8 cellular contexts compared by ENCODE assay signal in genomic region chr15:45637552-45638033, GRCh38. TPM values are rescaled to one million over a fixed set of nuclear protein-coding genes. Genes with fewer than 3 reads are reported as not detected.
A peak's percentile ranks its signal among the peaks of the same experiment; 100 is the strongest.
DNase-seq lines count a peak whose midpoint lies in the region; FAIRE-seq and TF ChIP-seq lines count a peak whose summit lies in the region.

No MANE protein-coding gene starts in this region.

- H3K36me3 ChIP-seq in HAP-1 (replicated peaks) (no peaks in the 10 kb centered on the region), prostate gland (no peaks in the 10 kb centered on the region), BE2C (no peaks in the 10 kb centered on the region)

- H3K4me3 ChIP-seq in HAP-1 = no peak overlapping the region
- peak overlapping the region; percentile 3 to 16 for H3K4me3 ChIP-seq in prostate gland
- no peak overlapping the region for H3K4me3 ChIP-seq in BE2C (ENCODE audit: low read depth, low read length)

- peak overlapping the region; percentile 75 to 80 for H3K27ac ChIP-seq in prostate gland

- intact Hi-C loops in prostate gland (cut with DNase I) = loop anchor here (10.0 kb wide), 1 partner anchor 257 kb away; no protein-coding TSS in a partner anchor

- peak; percentile 95 for FAIRE-seq in GM12892 (lab: Jason Lieb, UNC)

- DNase-seq in GM12892 (ENCODE audit: insufficient read length) (peak; percentile 40), HAP-1 (ENCODE audit: low spot score in 2 of 2) (peak; percentile 68 to 70), NCI-H226 (peak; percentile 71), activated T-cell treated with anti-CD3 and anti-CD28 coated beads for 4 hours (peak; percentile 42), fibroblast of gingiva (ENCODE audit: low read depth) (peak; percentile 98), prostate gland (ENCODE audit: low spot score) (peak; percentile 71), BE2C (no peak), DMS153 treated with DMSO at 0.1 percent for 48 hours (lab: John Stamatoyannopoulos, UW; ENCODE audit: unreplicated experiment) (no peak)

- H3K9me3 ChIP-seq in HAP-1 (no peaks in the 10 kb centered on the region), prostate gland (no peaks in the 10 kb centered on the region), BE2C (no peaks in the 10 kb centered on the region)

- in situ Hi-C loops in HAP-1 (cut with MboI; ENCODE audit: low sequenced_read_pairs) = no loop called here

- WGBS in prostate gland = 2% methylated on average over 6 of the region's 6 CpGs

- H3K4me1 ChIP-seq in HAP-1 = peaks cover 5% of the 10 kb centered on the region; the same call in 1 of the 2 replicates
- peaks cover 11% of the 10 kb centered on the region for H3K4me1 ChIP-seq in prostate gland (replicated peaks)
- no peaks in the 10 kb centered on the region for H3K4me1 ChIP-seq in BE2C

- TF ChIP-seq CTCF in prostate gland (IDR thresholded peaks at IDR 0.05) (no peak), BE2C (IDR thresholded peaks at IDR 0.05; ENCODE audit: low read depth, low read length) (no peak)

- TF ChIP-seq POLR2A in GM12892 (IDR thresholded peaks at IDR 0.05; ENCODE audit: low read depth, low read length) (no peak; the same call in 1 of the 2 replicates), prostate gland (IDR thresholded peaks at IDR 0.05) (peak; percentile 28)

- H3K27me3 ChIP-seq in HAP-1 (ENCODE audit: low read depth) (no peaks in the 10 kb centered on the region; the same call in 1 of the 2 replicates), prostate gland (replicated peaks; ENCODE audit: insufficient read depth) (no peaks in the 10 kb centered on the region), BE2C (peaks cover 50% of the 10 kb centered on the region)

RNA-seq across cellular contexts. Expression of gene SQOR, which starts 2.8 kb away (rescaled TPM):
- polyA plus RNA-seq in GM12892 (2012; ENCODE audit: missing spikeins) = 38.4 TPM
- total RNA-seq in prostate gland = 10 to 100 TPM; 29.4 to 83.8 TPM
- polyA plus RNA-seq in BE2C (2012; ENCODE audit: insufficient read depth, insufficient read length, low read depth) = 7.8 TPM

RNA-seq across cellular contexts. Expression of gene BLOC1S6, which starts 50.4 kb away (rescaled TPM):
- polyA plus RNA-seq in GM12892 (2012; ENCODE audit: missing spikeins) = 40.7 TPM
- total RNA-seq in prostate gland = 10 to 100 TPM; 46.0 to 82.5 TPM
- 27.4 TPM for polyA plus RNA-seq in BE2C (2012; ENCODE audit: insufficient read depth, insufficient read length, low read depth)

Comparison
In these comparisons a context has a peak if more than half of its experiments do, and no peak if none do; other contexts are left out.
1. DNase-seq: peak in GM12892 (single experiment), HAP-1 (2 of 2), NCI-H226 (single experiment), activated T-cell treated with anti-CD3 and anti-CD28 coated beads for 4 hours (single experiment), fibroblast of gingiva (single experiment) and prostate gland (single experiment); none in BE2C (single experiment) and DMS153 treated with DMSO at 0.1 percent for 48 hours (single experiment).
2. H3K4me3 ChIP-seq: peak in prostate gland (2 of 2); none in HAP-1 (single experiment) and BE2C (single experiment).